ENCODE assay signal across 16 cellular contexts in genomic region chr17:62562656-62563055, GRCh38.
DNase-seq lines count a peak whose midpoint lies in the region; ATAC-seq and TF ChIP-seq lines count a peak whose summit lies in the region.
"Had no signal": no experiment of that assay in that cellular context is flagged by ENCODE, and none has a peak within 500 bp of the region (broad histone marks: within the 10 kb centered on the region; RNA-seq: fewer than 3 reads in every experiment).

No MANE protein-coding gene starts in this region.

- no peak overlapping the region for H2BK12ac ChIP-seq in mesenchymal stem cell (ENCODE audit: low read length in 2 of 2)

- no peak overlapping the region for H2BK15ac ChIP-seq in mesenchymal stem cell (ENCODE audit: low read depth, poor library complexity, severe bottlenecking)

- no peak overlapping the region for H2AK5ac ChIP-seq in mesenchymal stem cell (ENCODE audit: low read length, severe bottlenecking)

- H3K23ac ChIP-seq in mesenchymal stem cell (ENCODE audit: low read length in 2 of 2), result no peak overlapping the region

- H3K27me3 ChIP-seq in MG63, result no peaks in the 10 kb centered on the region
- no peaks in the 10 kb centered on the region for H3K27me3 ChIP-seq in brain microvascular endothelial cell (replicated peaks)
- no peaks in the 10 kb centered on the region for H3K27me3 ChIP-seq in mesenchymal stem cell (ENCODE audit: control insufficient read depth in 1 of 2, insufficient read depth in 1 of 2, low read length in 2 of 2)
- H3K27me3 ChIP-seq: gastroesophageal sphincter, left lung, neural progenitor cell had no signal

- H3K9me3 ChIP-seq in MG63, result no peaks in the 10 kb centered on the region; the same call in 1 of the 2 replicates
- H3K9me3 ChIP-seq in mesenchymal stem cell (ENCODE audit: control insufficient read depth, low read length), result no peaks in the 10 kb centered on the region
- H3K9me3 ChIP-seq: gastroesophageal sphincter, left lung had no signal

- 17% methylated on average over 1 of the region's 1 CpG for WGBS in mesenchymal stem cell

- H3K36me3 ChIP-seq in MG63 (peaks cover 65% of the 10 kb centered on the region), brain microvascular endothelial cell (replicated peaks) (peaks cover 13% of the 10 kb centered on the region), mesenchymal stem cell (ENCODE audit: control insufficient read depth in 1 of 2, insufficient read depth in 2 of 2, low read depth in 1 of 2, low read length in 2 of 2) (peaks cover 4 to 40% of the 10 kb centered on the region in 2 experiments)

- H3K4me2 ChIP-seq in mesenchymal stem cell (ENCODE audit: low read length, poor library complexity, severe bottlenecking), result no peak overlapping the region
- H3K4me2 ChIP-seq: neural progenitor cell, PC-9 had no signal

- H4K8ac ChIP-seq in mesenchymal stem cell (ENCODE audit: low read length), result no peak overlapping the region

- peak; percentile 79 for DNase-seq in EL
- DNase-seq in MG63, result peak; percentile 59
- DNase-seq in brain microvascular endothelial cell, result peak; percentile 76
- peak; percentile 53 for DNase-seq in mesenchymal stem cell
- DNase-seq in amygdala (lab: John Stamatoyannopoulos, UW), result no peak
- no peak for DNase-seq in activated CD4-positive, alpha-beta T cell treated with anti-CD3 and anti-CD28 coated beads for 4 hours
- DNase-seq in omental fat pad (ENCODE audit: low spot score), result no peak
- DNase-seq: activated T-cell treated with anti-CD3 and anti-CD28 coated beads, Interleukin-2, amount 50 U/mL, for 1 hour; caudate nucleus; left lung; NCI-H187; stimulated activated CD4-positive, alpha-beta T cell treated with anti-CD3 and anti-CD28 coated beads, Interleukin-15, amount 100 ng/mL, for 24 hours had no signal

- peaks cover 12% of the 10 kb centered on the region for H3K79me1 ChIP-seq in mesenchymal stem cell (replicated peaks; ENCODE audit: low read length, poor library complexity, severe bottlenecking)

- no peak overlapping the region for H3K9ac ChIP-seq in mesenchymal stem cell (ENCODE audit: low read length)
- H3K9ac ChIP-seq: neural progenitor cell had no signal

- H3K4ac ChIP-seq in mesenchymal stem cell (ENCODE audit: low read depth in 1 of 2, low read length in 2 of 2), result no peak overlapping the region

- H3K18ac ChIP-seq in mesenchymal stem cell (ENCODE audit: low read depth in 1 of 2, low read length in 2 of 2), result no peak overlapping the region

- in situ Hi-C loops in brain microvascular endothelial cell (cut with HindIII; ENCODE audit: low pct_ligation_motif_present, low sequenced_read_pairs), result no loop called here

- H3K4me1 ChIP-seq in mesenchymal stem cell (ENCODE audit: control insufficient read depth, insufficient read depth, low read depth, low read length), result peaks cover 1% of the 10 kb centered on the region
- H3K4me1 ChIP-seq: gastroesophageal sphincter, neural progenitor cell had no signal

- H2AFZ ChIP-seq in mesenchymal stem cell (ENCODE audit: low read depth, low read length), result no peak overlapping the region
- H2AFZ ChIP-seq: neural progenitor cell, PC-9 had no signal

- no peak overlapping the region for H3K14ac ChIP-seq in mesenchymal stem cell (ENCODE audit: low read length in 2 of 2)

- TF ChIP-seq CTCF in brain microvascular endothelial cell (IDR thresholded peaks at IDR 0.05; ENCODE audit: low read depth, low read length, missing control alignments) (no peak), omental fat pad (IDR thresholded peaks at IDR 0.05) (no peak)

- H3K27ac ChIP-seq in brain microvascular endothelial cell (peak overlapping the region; percentile 18), mesenchymal stem cell (ENCODE audit: low read length, poor library complexity, severe bottlenecking) (no peak overlapping the region)
- H3K27ac ChIP-seq: gastroesophageal sphincter, left lung, neural progenitor cell, PC-9 had no signal

- ATAC-seq in GM21447 (IDR thresholded peaks at IDR 0.05; ENCODE audit: unreplicated experiment), result no peak
- ATAC-seq in omental fat pad (ENCODE audit: low FRiP score), result no peak
- ATAC-seq: gastroesophageal sphincter, left lung had no signal

- no peak overlapping the region for H2BK5ac ChIP-seq in mesenchymal stem cell (ENCODE audit: low read depth, low read length, poor library complexity, severe bottlenecking)

- H2BK120ac ChIP-seq in mesenchymal stem cell (ENCODE audit: low read depth, low read length), result no peak overlapping the region

- H3K4me3 ChIP-seq in MG63 (no peak overlapping the region), brain microvascular endothelial cell (ENCODE audit: low read depth, low read length) (no peak overlapping the region), mesenchymal stem cell (ENCODE audit: insufficient read depth in 1 of 2, low read depth in 1 of 2, low read length in 2 of 2) (no peak overlapping the region)
- H3K4me3 ChIP-seq: gastroesophageal sphincter, left lung, neural progenitor cell, PC-9 had no signal

- H4K91ac ChIP-seq in mesenchymal stem cell (ENCODE audit: low read length), result no peak overlapping the region

Comparison
In these comparisons a context has a peak if more than half of its experiments do, and no peak if none do; other contexts are left out.
1. DNase-seq: peak in EL (single experiment), MG63 (single experiment), brain microvascular endothelial cell (single experiment) and mesenchymal stem cell (single experiment); none in amygdala (0 of 56), activated CD4-positive, alpha-beta T cell treated with anti-CD3 and anti-CD28 coated beads for 4 hours (0 of 2) and omental fat pad (single experiment).